11 cellular contexts compared by ENCODE assay signal in genomic region chr21:42161957-42162681, GRCh38. TPM values are rescaled to one million over a fixed set of nuclear protein-coding genes. Genes with fewer than 3 reads are reported as not detected.
DNase-seq lines count a peak whose midpoint lies in the region; ATAC-seq and TF ChIP-seq lines count a peak whose summit lies in the region.
"Had no signal": no experiment of that assay in that cellular context is flagged by ENCODE, and none has a peak within 500 bp of the region (broad histone marks: within the 10 kb centered on the region; RNA-seq: fewer than 3 reads in every experiment).

No MANE protein-coding gene starts in this region.

- no peak for TF ChIP-seq CTCF in CD4-positive, alpha-beta T cell (IDR thresholded peaks at IDR 0.05)
- TF ChIP-seq CTCF in A673 (conservative IDR thresholded peaks at IDR 0.05; ENCODE audit: low read depth, low read length) = no peak

- no peaks in the 10 kb centered on the region for H3K36me3 Mint-ChIP-seq in CD4-positive, alpha-beta T cell (ENCODE audit: low read depth)
- no peaks in the 10 kb centered on the region for H3K36me3 Mint-ChIP-seq in activated naive CD8-positive, alpha-beta T cell treated with anti-CD3 and anti-CD28 coated beads for 36 hours
- H3K36me3 Mint-ChIP-seq in natural killer cell treated with Interleukin-12 subunit alpha and Interleukin-12 subunit beta and Interleukin-15 and Interleukin-18, amount 100 ng/mL, for 72 hours = no peaks in the 10 kb centered on the region

- no peaks in the 10 kb centered on the region for H3K27me3 ChIP-seq in CD4-positive, alpha-beta T cell (ENCODE audit: control insufficient read depth, insufficient read depth, low read length)
- H3K27me3 ChIP-seq in HUES64 (ENCODE audit: insufficient read depth, low read length) (no peaks in the 10 kb centered on the region), A673 (replicated peaks; ENCODE audit: insufficient read depth, low read depth, low read length, poor library complexity) (no peaks in the 10 kb centered on the region)

- H3K9me3 Mint-ChIP-seq in CD4-positive, alpha-beta T cell = no peaks in the 10 kb centered on the region
- no peaks in the 10 kb centered on the region for H3K9me3 Mint-ChIP-seq in activated naive CD8-positive, alpha-beta T cell treated with anti-CD3 and anti-CD28 coated beads for 36 hours
- H3K9me3 Mint-ChIP-seq in natural killer cell treated with Interleukin-12 subunit alpha and Interleukin-12 subunit beta and Interleukin-15 and Interleukin-18, amount 100 ng/mL, for 72 hours = no peaks in the 10 kb centered on the region

- H3K4me1 ChIP-seq in HUES64 (ENCODE audit: insufficient read depth, low read length) (peaks cover 4% of the 10 kb centered on the region; the same call in 1 of the 2 replicates), A673 (ENCODE audit: insufficient read depth, low read length, poor library complexity, severe bottlenecking) (no peaks in the 10 kb centered on the region)

- no peaks in the 10 kb centered on the region for H3K9me3 ChIP-seq in CD4-positive, alpha-beta T cell (ENCODE audit: control insufficient read depth, low read length)
- H3K9me3 ChIP-seq in HUES64 (ENCODE audit: insufficient read depth, low read depth, low read length) (no peaks in the 10 kb centered on the region), A673 (ENCODE audit: low read depth, low read length, poor library complexity, severe bottlenecking) (no peaks in the 10 kb centered on the region)
- H3K9me3 ChIP-seq: neutrophil, tibial artery had no signal

- peak overlapping the region; percentile 57 for H3K27ac Mint-ChIP-seq in CD4-positive, alpha-beta T cell
- H3K27ac Mint-ChIP-seq in activated naive CD8-positive, alpha-beta T cell treated with anti-CD3 and anti-CD28 coated beads for 36 hours = peak overlapping the region; percentile 21
- peak overlapping the region; percentile 18 to 29 for H3K27ac Mint-ChIP-seq in natural killer cell treated with Interleukin-12 subunit alpha and Interleukin-12 subunit beta and Interleukin-15 and Interleukin-18, amount 100 ng/mL, for 72 hours

- CTCF ChIA-PET in CD4-positive, alpha-beta T cell (lab: Charles Lee) = no interaction called here
- CTCF ChIA-PET in A673 (lab: Charles Lee) = no interaction called here

- H3K27ac ChIP-seq in CD4-positive, alpha-beta T cell (ENCODE audit: low read depth, low read length) = no peak overlapping the region
- H3K27ac ChIP-seq in HUES64 (ENCODE audit: low read depth, low read length) (no peak overlapping the region), A673 (ENCODE audit: low read depth, low read length, poor library complexity, severe bottlenecking) (no peak overlapping the region)
- H3K27ac ChIP-seq: neutrophil, tibial artery had no signal

- H3K9ac ChIP-seq in HUES64 (ENCODE audit: low read depth, low read length) = peak overlapping the region; percentile 49; the same call in 1 of the 2 replicates

- DNase-seq in CD4-positive, alpha-beta T cell = peak in 6 of 10 experiments; percentile 25 to 39 (median 32)
- no peak for DNase-seq in activated naive CD8-positive, alpha-beta T cell treated with anti-CD3 and anti-CD28 coated beads for 36 hours
- DNase-seq in natural killer cell treated with Interleukin-12 subunit alpha and Interleukin-12 subunit beta and Interleukin-15 and Interleukin-18, amount 100 ng/mL, for 72 hours (ENCODE audit: low spot score) = no peak
- no peak for DNase-seq in A673 (ENCODE audit: low spot score)
- no peak for DNase-seq in NCI-H2081 treated with DMSO at 0.1 percent for 48 hours (lab: John Stamatoyannopoulos, UW)
- DNase-seq: NCI-H774, tibial artery had no signal

- H3K4me1 Mint-ChIP-seq in CD4-positive, alpha-beta T cell (ENCODE audit: low read depth) = peaks cover 59% of the 10 kb centered on the region
- H3K4me1 Mint-ChIP-seq in activated naive CD8-positive, alpha-beta T cell treated with anti-CD3 and anti-CD28 coated beads for 36 hours = peaks cover 18% of the 10 kb centered on the region
- H3K4me1 Mint-ChIP-seq in natural killer cell treated with Interleukin-12 subunit alpha and Interleukin-12 subunit beta and Interleukin-15 and Interleukin-18, amount 100 ng/mL, for 72 hours (ENCODE audit: low read depth in 2 of 2) = peaks cover 20 to 28% of the 10 kb centered on the region in 2 donors

- peak overlapping the region; percentile 8 for H3K4me3 Mint-ChIP-seq in CD4-positive, alpha-beta T cell
- H3K4me3 Mint-ChIP-seq in activated naive CD8-positive, alpha-beta T cell treated with anti-CD3 and anti-CD28 coated beads for 36 hours = no peak overlapping the region
- H3K4me3 Mint-ChIP-seq in natural killer cell treated with Interleukin-12 subunit alpha and Interleukin-12 subunit beta and Interleukin-15 and Interleukin-18, amount 100 ng/mL, for 72 hours = no peak overlapping the region

- 82% methylated on average over 15 of the region's 15 CpGs for WGBS in HUES64

- intact Hi-C loops in CD4-positive, alpha-beta T cell (cut with DNase I, micrococcal nuclease) = loop anchor here in 1 of 2 experiments (5.0 kb wide), 2 partner anchors 35 to 75 kb away; no protein-coding TSS in a partner anchor
- intact Hi-C loops in A673 (cut with micrococcal nuclease; ENCODE audit: unreplicated experiment) = no loop called here

- H3K27me3 Mint-ChIP-seq in CD4-positive, alpha-beta T cell = no peaks in the 10 kb centered on the region
- H3K27me3 Mint-ChIP-seq in activated naive CD8-positive, alpha-beta T cell treated with anti-CD3 and anti-CD28 coated beads for 36 hours = no peaks in the 10 kb centered on the region
- H3K27me3 Mint-ChIP-seq in natural killer cell treated with Interleukin-12 subunit alpha and Interleukin-12 subunit beta and Interleukin-15 and Interleukin-18, amount 100 ng/mL, for 72 hours = peaks cover 8 to 14% of the 10 kb centered on the region in 2 donors

- peak; percentile 43 for ATAC-seq in CD4-positive, alpha-beta T cell (ENCODE audit: poor library complexity)
- peak in 1 of 2 donors; percentile 14 for ATAC-seq in natural killer cell treated with Interleukin-12 subunit alpha and Interleukin-12 subunit beta and Interleukin-15 and Interleukin-18, amount 100 ng/mL, for 72 hours
- ATAC-seq in HG03457 (IDR thresholded peaks at IDR 0.05; ENCODE audit: unreplicated experiment) (no peak), HG03571 (IDR thresholded peaks at IDR 0.05; ENCODE audit: unreplicated experiment) (no peak)

- BruUV-seq in A673 (replicated peaks; lab: Mats Ljungman, UMichigan) = no TSS peak

- H3K36me3 ChIP-seq in HUES64 (ENCODE audit: insufficient read depth, low read length) (no peaks in the 10 kb centered on the region), A673 (ENCODE audit: insufficient read depth, low read length, poor library complexity, severe bottlenecking) (no peaks in the 10 kb centered on the region)
- H3K36me3 ChIP-seq: neutrophil, tibial artery had no signal

- POLR2A ChIA-PET in CD4-positive, alpha-beta T cell (lab: Charles Lee) = no interaction called here
- POLR2A ChIA-PET in A673 (lab: Charles Lee; ENCODE audit: low non-redundant PET) = no interaction called here

- H3K4me3 ChIP-seq in HUES64 (ENCODE audit: low read length) = no peak overlapping the region
- no peak overlapping the region for H3K4me3 ChIP-seq in A673 (ENCODE audit: low read depth, low read length, poor library complexity, severe bottlenecking)
- H3K4me3 ChIP-seq: tibial artery had no signal

RNA-seq across cellular contexts. Expression of gene ABCG1, which starts 56.8 kb away (rescaled TPM):
- total RNA-seq in CD4-positive, alpha-beta T cell = 100 to 1,000 TPM; 109 to 116 TPM
- polyA plus RNA-seq in HUES64 (2013, experiment 1 of 2) = 1.7 TPM
- polyA plus RNA-seq in HUES64 (2013, experiment 2 of 2) = 2.2 TPM
- total RNA-seq in activated naive CD8-positive, alpha-beta T cell treated with anti-CD3 and anti-CD28 coated beads for 36 hours = 10 to 100 TPM in 1 of 2 experiments, 1 to 10 TPM in 1; 9.8 to 11.1 TPM
- 1 to 10 TPM; 3.1 to 3.5 TPM for total RNA-seq in natural killer cell treated with Interleukin-12 subunit alpha and Interleukin-12 subunit beta and Interleukin-15 and Interleukin-18, amount 100 ng/mL, for 72 hours
- total RNA-seq in A673 (2021) = 3.4 and 6.2 TPM in 2 replicates

Comparison
In these comparisons a context has a peak if more than half of its experiments do, and no peak if none do; other contexts are left out.
1. DNase-seq: peak in CD4-positive, alpha-beta T cell (6 of 10); none in activated naive CD8-positive, alpha-beta T cell treated with anti-CD3 and anti-CD28 coated beads for 36 hours (single experiment), natural killer cell treated with Interleukin-12 subunit alpha and Interleukin-12 subunit beta and Interleukin-15 and Interleukin-18, amount 100 ng/mL, for 72 hours (single experiment), A673 (single experiment) and NCI-H2081 treated with DMSO at 0.1 percent for 48 hours (single experiment).
2. RNA of gene ABCG1, which starts 56.8 kb away (total RNA-seq): 109 to 116 TPM in CD4-positive, alpha-beta T cell; 9.8 to 11.1 TPM in activated naive CD8-positive, alpha-beta T cell treated with anti-CD3 and anti-CD28 coated beads for 36 hours, 3.1 to 3.5 TPM in natural killer cell treated with Interleukin-12 subunit alpha and Interleukin-12 subunit beta and Interleukin-15 and Interleukin-18, amount 100 ng/mL, for 72 hours and 3.4 to 6.2 TPM in A673; every median in the first group is over 4 times any median in the second.
3. Peak in every context shown above with its lines, with median percentiles within 50 percentile points of each other: H3K27ac Mint-ChIP-seq.